1 cellular context compared by ENCODE assay signal in the genomic region with DNA sequence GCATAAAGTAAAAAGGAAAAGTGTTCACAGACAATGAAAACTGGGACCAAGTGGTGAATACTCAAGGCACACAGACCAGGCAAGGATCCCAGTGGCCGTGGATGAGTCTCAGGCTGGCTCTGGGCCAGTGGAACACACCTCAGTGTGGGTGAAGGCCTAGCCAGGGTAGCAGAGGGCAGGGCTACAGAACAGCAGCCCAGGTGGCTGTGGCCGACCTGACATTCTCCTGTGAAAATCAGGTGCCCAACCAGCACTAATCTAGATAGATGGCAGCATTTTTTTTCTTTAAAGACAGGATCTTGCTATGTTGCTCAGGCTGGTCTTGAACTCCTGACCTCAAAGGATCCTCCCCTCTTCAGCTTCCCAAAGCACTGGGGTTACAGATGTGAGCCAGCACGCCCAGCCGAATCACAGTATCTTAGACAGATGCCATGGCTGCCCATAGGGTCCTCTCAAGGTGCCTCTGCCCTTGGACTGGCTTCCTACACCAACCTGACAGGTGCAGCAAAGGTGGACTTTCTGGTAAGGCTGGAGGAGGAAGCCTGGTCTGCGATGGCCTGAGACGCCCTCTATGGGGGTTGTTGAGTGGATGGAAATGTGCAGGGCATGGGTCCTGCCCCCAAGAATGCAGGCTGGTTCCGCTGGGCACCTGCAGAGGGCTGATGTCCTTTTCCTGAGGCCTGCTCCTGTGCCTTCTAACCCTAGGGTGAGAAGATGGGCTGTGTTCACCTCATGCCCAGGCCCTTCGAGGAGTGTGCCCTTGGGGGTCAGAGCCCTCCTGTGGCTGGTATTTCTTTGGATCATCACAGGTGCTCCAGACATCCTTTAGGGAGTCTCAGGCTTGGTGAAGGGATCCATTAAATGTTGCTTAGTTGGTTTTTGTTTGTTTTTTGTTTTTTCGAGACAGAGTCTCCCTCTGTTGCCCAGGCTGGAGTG.
A peak's percentile ranks its signal among the peaks of the same experiment; 100 is the strongest.
TF ChIP-seq lines count a peak whose summit lies in the region.

No MANE protein-coding gene starts in this region.

TF ChIP-seq in A549, 52 proteins besides CTCF, POLR2A, EP300 and RAD21:
- TF ChIP-seq, protein P1, sequence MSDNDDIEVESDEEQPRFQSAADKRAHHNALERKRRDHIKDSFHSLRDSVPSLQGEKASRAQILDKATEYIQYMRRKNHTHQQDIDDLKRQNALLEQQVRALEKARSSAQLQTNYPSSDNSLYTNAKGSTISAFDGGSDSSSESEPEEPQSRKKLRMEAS (IDR thresholded peaks at IDR 0.05): peak; percentile 19; the same call in 1 of the 2 replicates
- TF ChIP-seq ZSCAN20 (CRISPR knock-in tag; IDR thresholded peaks at IDR 0.05) (no peak), GATA3 (IDR thresholded peaks at IDR 0.05; ENCODE audit: borderline replicate concordance) (no peak), HOXB13 (CRISPR knock-in tag; IDR thresholded peaks at IDR 0.05; ENCODE audit: low read depth) (no peak)
- TF ChIP-seq, protein P2, sequence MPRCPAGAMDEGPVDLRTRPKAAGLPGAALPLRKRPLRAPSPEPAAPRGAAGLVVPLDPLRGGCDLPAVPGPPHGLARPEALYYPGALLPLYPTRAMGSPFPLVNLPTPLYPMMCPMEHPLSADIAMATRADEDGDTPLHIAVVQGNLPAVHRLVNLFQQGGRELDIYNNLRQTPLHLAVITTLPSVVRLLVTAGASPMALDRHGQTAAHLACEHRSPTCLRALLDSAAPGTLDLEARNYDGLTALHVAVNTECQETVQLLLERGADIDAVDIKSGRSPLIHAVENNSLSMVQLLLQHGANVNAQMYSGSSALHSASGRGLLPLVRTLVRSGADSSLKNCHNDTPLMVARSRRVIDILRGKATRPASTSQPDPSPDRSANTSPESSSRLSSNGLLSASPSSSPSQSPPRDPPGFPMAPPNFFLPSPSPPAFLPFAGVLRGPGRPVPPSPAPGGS (IDR thresholded peaks at IDR 0.05): no peak
